In genomic region chr11:992577-992976, GRCh38 we compare ENCODE assay signal across 25 cellular contexts. TPM values are rescaled to one million over a fixed set of nuclear protein-coding genes. Genes with fewer than 3 reads are reported as not detected.
DNase-seq lines count a peak whose midpoint lies in the region; ATAC-seq, FAIRE-seq and TF ChIP-seq lines count a peak whose summit lies in the region.
"Had no signal": no experiment of that assay in that cellular context is flagged by ENCODE, and none has a peak within 500 bp of the region (broad histone marks: within the 10 kb centered on the region; RNA-seq: fewer than 3 reads in every experiment).

No MANE protein-coding gene starts in this region.

- no peak overlapping the region for H3K27ac ChIP-seq in right lobe of liver
- H3K27ac ChIP-seq: SJCRH30 had no signal

- WGBS in right lobe of liver (ENCODE audit: insufficient coverage, low coverage, low lambda C conversion rate, missing lambda C conversion rate) = 89% methylated on average over 13 of the region's 16 CpGs

- H3K27me3 ChIP-seq in bronchial epithelial cell (ENCODE audit: control insufficient read depth, insufficient read depth, low read length) (no peaks in the 10 kb centered on the region), right lobe of liver (no peaks in the 10 kb centered on the region)
- H3K27me3 ChIP-seq: SJCRH30 had no signal

- H3K27ac Mint-ChIP-seq in glutamatergic neuron (ENCODE audit: unreplicated experiment) (peak overlapping the region; percentile 8), natural killer cell (no peak overlapping the region)
- H3K27ac Mint-ChIP-seq: CD4-positive, CD25-positive, alpha-beta regulatory T cell; GM23338 had no signal

- H3K9me3 ChIP-seq in right lobe of liver = no peaks in the 10 kb centered on the region
- H3K9me3 ChIP-seq: SJCRH30 had no signal

- peaks cover 36% of the 10 kb centered on the region for H3K36me3 ChIP-seq in bronchial epithelial cell (ENCODE audit: control insufficient read depth, insufficient read depth, low read length)
- H3K36me3 ChIP-seq in right lobe of liver = peaks cover 0 to 61% (median 33%) of the 10 kb centered on the region in 4 donors

- H3K36me3 Mint-ChIP-seq in glutamatergic neuron (ENCODE audit: unreplicated experiment) (no peaks in the 10 kb centered on the region), natural killer cell (no peaks in the 10 kb centered on the region)

- intact Hi-C loops in Right ventricle myocardium inferior (cut with DNase I) = no loop called here
- intact Hi-C loops in cardiac septum (cut with DNase I) = no loop called here
- intact Hi-C loops in right lobe of liver (cut with DNase I) = no loop called here
- intact Hi-C loops in natural killer cell (cut with micrococcal nuclease) = no loop called here

- no peak overlapping the region for H3K4me3 Mint-ChIP-seq in glutamatergic neuron (ENCODE audit: unreplicated experiment)
- H3K4me3 Mint-ChIP-seq in natural killer cell = no peak overlapping the region
- H3K4me3 Mint-ChIP-seq: CD4-positive, CD25-positive, alpha-beta regulatory T cell; GM23338 had no signal

- H3K4me3 ChIP-seq in bronchial epithelial cell (ENCODE audit: low read depth, low read length) = no peak overlapping the region
- H3K4me3 ChIP-seq in right lobe of liver = no peak overlapping the region
- H3K4me3 ChIP-seq: GM23338, SJCRH30 had no signal

- peaks cover 9% of the 10 kb centered on the region for H3K4me1 Mint-ChIP-seq in glutamatergic neuron (ENCODE audit: low read depth, unreplicated experiment)
- H3K4me1 Mint-ChIP-seq in natural killer cell = peaks cover 23 to 31% of the 10 kb centered on the region in 2 donors

- DNase-seq in Right ventricle myocardium inferior (ENCODE audit: missing footprints) (peak; percentile 14), cardiac septum (ENCODE audit: low spot score) (no peak), bronchial epithelial cell (ENCODE audit: low read depth) (no peak), glutamatergic neuron (no peak), right lobe of liver (no peak), natural killer cell (no peak)
- DNase-seq: CD4-positive, CD25-positive, alpha-beta regulatory T cell; DMS153; DND-41; HCEC 1CT; NCI-H1092; NCI-H1417 treated with DMSO at 0.1 percent for 48 hours; NCI-H187 treated with DMSO at 0.1 percent for 48 hours; NCI-H2107; NCI-H446; NCI-H524 treated with DMSO at 0.1 percent for 48 hours; NCI-H774; SJCRH30 had no signal

- FAIRE-seq in bronchial epithelial cell (lab: Jason Lieb, UNC) = peak; percentile 40
- FAIRE-seq: GM12892, GM19239, RCC 7860 had no signal

- no peaks in the 10 kb centered on the region for H3K4me1 ChIP-seq in right lobe of liver
- H3K4me1 ChIP-seq: SJCRH30 had no signal

- no peak for TF ChIP-seq POLR2A in right lobe of liver (IDR thresholded peaks at IDR 0.05)

- no peak for TF ChIP-seq CTCF in bronchial epithelial cell (IDR thresholded peaks at IDR 0.05; ENCODE audit: insufficient read depth, low read length, severe bottlenecking)
- no peak for TF ChIP-seq CTCF in glutamatergic neuron (IDR thresholded peaks at IDR 0.05; ENCODE audit: partially characterized antibody, unreplicated experiment)
- TF ChIP-seq CTCF in right lobe of liver (IDR thresholded peaks at IDR 0.05) = no peak
- TF ChIP-seq CTCF in natural killer cell (IDR thresholded peaks at IDR 0.05) = no peak

- ATAC-seq in Right ventricle myocardium inferior (no peak), right lobe of liver (no peak), natural killer cell (no peak), GM19467 (IDR thresholded peaks at IDR 0.05; ENCODE audit: unreplicated experiment) (no peak)
- ATAC-seq: GM23338, SK-N-SH treated with all-trans-retinoic acid at 6 μM for 48 hours had no signal

- H3K9me3 Mint-ChIP-seq in glutamatergic neuron (ENCODE audit: unreplicated experiment) = peaks cover 21% of the 10 kb centered on the region
- no peaks in the 10 kb centered on the region for H3K9me3 Mint-ChIP-seq in natural killer cell

- H3K27me3 Mint-ChIP-seq in glutamatergic neuron (ENCODE audit: unreplicated experiment) (peaks cover 20% of the 10 kb centered on the region), natural killer cell (ENCODE audit: low read depth in 2 of 2) (no peaks in the 10 kb centered on the region)
- H3K27me3 Mint-ChIP-seq: CD4-positive, CD25-positive, alpha-beta regulatory T cell had no signal

RNA-seq across cellular contexts. Expression of gene MUC6, which starts 43.9 kb away (rescaled TPM):
- not detected for total RNA-seq in Right ventricle myocardium inferior
- total RNA-seq in cardiac septum = not detected
- total RNA-seq in bronchial epithelial cell = under 0.01 TPM in 1 of 2 replicates, not detected in the other
- not detected for total RNA-seq in glutamatergic neuron (ENCODE audit: unreplicated experiment)
- 1 to 10 TPM in 2 of 6 experiments, under 1 TPM in 4; 0.31 to 2.1 (median 0.72) TPM for total RNA-seq in right lobe of liver
- not detected for total RNA-seq in natural killer cell
- total RNA-seq: A172; CD4-positive, CD25-positive, alpha-beta regulatory T cell; GM23338; SJCRH30 had no signal
